15 cellular contexts compared by ENCODE assay signal in genomic region chr10:33196710-33197406, GRCh38.
DNase-seq lines count a peak whose midpoint lies in the region; ATAC-seq and TF ChIP-seq lines count a peak whose summit lies in the region.
"Had no signal": no experiment of that assay in that cellular context is flagged by ENCODE, and none has a peak within 500 bp of the region (broad histone marks: within the 10 kb centered on the region; RNA-seq: fewer than 3 reads in every experiment).

No MANE protein-coding gene starts in this region.

- CTCF ChIA-PET in activated CD4-positive, alpha-beta memory T cell treated with anti-CD3 and anti-CD28 coated beads, Interleukin-2, amount 10 ng/mL, durations not matched to agents 7 days and 5 days (lab: Charles Lee): no interaction called here

- H3K27ac ChIP-seq in colonic mucosa: peak overlapping the region; percentile 0

- no peak for TF ChIP-seq CTCF in colonic mucosa (IDR thresholded peaks at IDR 0.05)

- DNase-seq in AG08395 (ENCODE audit: low spot score) (peak; percentile 8), colonic mucosa (peak; percentile 29), left lobe of liver (ENCODE audit: low spot score) (peak; percentile 57), renal cortical epithelial cell (ENCODE audit: low read depth) (peak; percentile 99), GM19240 (ENCODE audit: insufficient read length, low spot score) (no peak), GM19238 (ENCODE audit: insufficient read length, low spot score) (no peak), NCI-H2171 treated with DMSO at 0.1 percent for 48 hours (lab: John Stamatoyannopoulos, UW) (no peak)
- DNase-seq in activated CD4-positive, alpha-beta memory T cell treated with anti-CD3 and anti-CD28 coated beads, Interleukin-2, amount 10 ng/mL, durations not matched to agents 7 days and 5 days: no peak
- DNase-seq: activated CD8-positive, alpha-beta memory T cell treated with anti-CD3 and anti-CD28 coated beads, Interleukin-2, amount 50 U/mL, for 48 hours; adrenal gland; effector memory CD4-positive, alpha-beta T cell; GDM1; NCI-H226; testis had no signal

- ATAC-seq in left lobe of liver: peak; percentile 76

- peak overlapping the region; percentile 20 for H3K4me3 ChIP-seq in colonic mucosa
- H3K4me3 ChIP-seq: adrenal gland, testis had no signal

- no peaks in the 10 kb centered on the region for H3K36me3 ChIP-seq in colonic mucosa

- H3K27me3 Mint-ChIP-seq in activated CD4-positive, alpha-beta memory T cell treated with anti-CD3 and anti-CD28 coated beads, Interleukin-2, amount 10 ng/mL, durations not matched to agents 7 days and 5 days: peaks cover 13% of the 10 kb centered on the region

- peaks cover 4% of the 10 kb centered on the region for H3K4me1 Mint-ChIP-seq in activated CD4-positive, alpha-beta memory T cell treated with anti-CD3 and anti-CD28 coated beads, Interleukin-2, amount 10 ng/mL, durations not matched to agents 7 days and 5 days

- no peaks in the 10 kb centered on the region for H3K9me3 Mint-ChIP-seq in activated CD4-positive, alpha-beta memory T cell treated with anti-CD3 and anti-CD28 coated beads, Interleukin-2, amount 10 ng/mL, durations not matched to agents 7 days and 5 days

- no peaks in the 10 kb centered on the region for H3K27me3 ChIP-seq in colonic mucosa
- H3K27me3 ChIP-seq: adrenal gland, testis had no signal

- no peaks in the 10 kb centered on the region for H3K36me3 Mint-ChIP-seq in activated CD4-positive, alpha-beta memory T cell treated with anti-CD3 and anti-CD28 coated beads, Interleukin-2, amount 10 ng/mL, durations not matched to agents 7 days and 5 days (ENCODE audit: low read depth)

- POLR2A ChIA-PET in activated CD4-positive, alpha-beta memory T cell treated with anti-CD3 and anti-CD28 coated beads, Interleukin-2, amount 10 ng/mL, durations not matched to agents 7 days and 5 days (lab: Charles Lee): no interaction called here

- H3K4me3 Mint-ChIP-seq in activated CD4-positive, alpha-beta memory T cell treated with anti-CD3 and anti-CD28 coated beads, Interleukin-2, amount 10 ng/mL, durations not matched to agents 7 days and 5 days: no peak overlapping the region
- H3K4me3 Mint-ChIP-seq: B cell had no signal

- H3K4me1 ChIP-seq in colonic mucosa: peaks cover 5% of the 10 kb centered on the region
- H3K4me1 ChIP-seq: testis had no signal

- no peaks in the 10 kb centered on the region for H3K9me3 ChIP-seq in colonic mucosa
- H3K9me3 ChIP-seq: adrenal gland, testis had no signal

- H3K9ac ChIP-seq in colonic mucosa (ENCODE audit: low read depth in 2 of 2, low read length in 2 of 2): peak overlapping the region in 1 of 2 donors; percentile 36

- intact Hi-C loops in colonic mucosa (cut with DNase I): loop anchor here (10.0 kb wide), 2 partner anchors 138 to 1438 kb away; partner anchors contain the start of gene NRP1

- H3K27ac Mint-ChIP-seq in activated CD4-positive, alpha-beta memory T cell treated with anti-CD3 and anti-CD28 coated beads, Interleukin-2, amount 10 ng/mL, durations not matched to agents 7 days and 5 days: no peak overlapping the region
- H3K27ac Mint-ChIP-seq: B cell had no signal

Comparison
In these comparisons a context has a peak if more than half of its experiments do, and no peak if none do; other contexts are left out.
1. DNase-seq: peak in AG08395 (single experiment), colonic mucosa (single experiment), left lobe of liver (single experiment) and renal cortical epithelial cell (single experiment); none in GM19240 (single experiment), GM19238 (single experiment), NCI-H2171 treated with DMSO at 0.1 percent for 48 hours (single experiment) and activated CD4-positive, alpha-beta memory T cell treated with anti-CD3 and anti-CD28 coated beads, Interleukin-2, amount 10 ng/mL, durations not matched to agents 7 days and 5 days (single experiment).